In genomic region chr10:92849576-92850090, GRCh38 we compare ENCODE assay signal across 8 cellular contexts. TPM values are rescaled to one million over a fixed set of nuclear protein-coding genes. Genes with fewer than 3 reads are reported as not detected.
DNase-seq lines count a peak whose midpoint lies in the region; ATAC-seq, FAIRE-seq and TF ChIP-seq lines count a peak whose summit lies in the region.

No MANE protein-coding gene starts in this region.

- H3K27me3 ChIP-seq in A673 (replicated peaks; ENCODE audit: insufficient read depth, low read depth, low read length, poor library complexity) (no peaks in the 10 kb centered on the region), lower lobe of right lung (ENCODE audit: low read depth) (no peaks in the 10 kb centered on the region)

- peak overlapping the region; percentile 80 for H3K27ac Mint-ChIP-seq in activated T-helper 2 cell treated with anti-CD3 and anti-CD28 coated beads, Interferon-gamma antibody, Interleukin-2, Interleukin-4, amounts not matched to agents 10 μg/mL and 5 μg/mL and 100 μg/mL, durations not matched to agents 14 hours and 24 hours and 36 hours

- peak overlapping the region; percentile 80 for H3K4me3 Mint-ChIP-seq in activated T-helper 2 cell treated with anti-CD3 and anti-CD28 coated beads, Interferon-gamma antibody, Interleukin-2, Interleukin-4, amounts not matched to agents 10 μg/mL and 5 μg/mL and 100 μg/mL, durations not matched to agents 14 hours and 24 hours and 36 hours (ENCODE audit: low read depth)

- POLR2A ChIA-PET in A673 (lab: Charles Lee; ENCODE audit: low non-redundant PET): no interaction called here

- CTCF ChIA-PET in A673 (lab: Charles Lee): no interaction called here

- H3K4me1 ChIP-seq in A673 (ENCODE audit: insufficient read depth, low read length, poor library complexity, severe bottlenecking) (peaks cover 8% of the 10 kb centered on the region), lower lobe of right lung (peaks cover 30% of the 10 kb centered on the region)

- DNase-seq in A673 (ENCODE audit: low spot score) (no peak), H54 (ENCODE audit: insufficient read length, low spot score) (no peak), lower lobe of right lung (no peak)
- no peak for DNase-seq in activated T-helper 2 cell treated with anti-CD3 and anti-CD28 coated beads, Interferon-gamma antibody, Interleukin-2, Interleukin-4, amounts not matched to agents 10 μg/mL and 5 μg/mL and 100 μg/mL, durations not matched to agents 14 hours and 24 hours and 36 hours (ENCODE audit: low spot score)
- no peak for DNase-seq in stimulated activated CD8-positive, alpha-beta memory T cell treated with anti-CD3 and anti-CD28 coated beads, Interleukin-4, amount 100 ng/mL, for 48 hours

- H3K27me3 Mint-ChIP-seq in activated T-helper 2 cell treated with anti-CD3 and anti-CD28 coated beads, Interferon-gamma antibody, Interleukin-2, Interleukin-4, amounts not matched to agents 10 μg/mL and 5 μg/mL and 100 μg/mL, durations not matched to agents 14 hours and 24 hours and 36 hours (ENCODE audit: low read depth): no peaks in the 10 kb centered on the region

- H3K9me3 Mint-ChIP-seq in activated T-helper 2 cell treated with anti-CD3 and anti-CD28 coated beads, Interferon-gamma antibody, Interleukin-2, Interleukin-4, amounts not matched to agents 10 μg/mL and 5 μg/mL and 100 μg/mL, durations not matched to agents 14 hours and 24 hours and 36 hours: peaks cover 8% of the 10 kb centered on the region

- BruUV-seq in A673 (replicated peaks; lab: Mats Ljungman, UMichigan): TSS peak; percentile 43

- intact Hi-C loops in A673 (cut with micrococcal nuclease; ENCODE audit: unreplicated experiment) (loop anchor here (10.0 kb wide), 1 partner anchor 255 kb away; the partner anchor contains the start of gene KIF11), lower lobe of right lung (cut with DNase I) (no loop called here)
- intact Hi-C loops in activated T-helper 2 cell treated with anti-CD3 and anti-CD28 coated beads, Interferon-gamma antibody, Interleukin-2, Interleukin-4, amounts not matched to agents 10 μg/mL and 5 μg/mL and 100 μg/mL, durations not matched to agents 14 hours and 24 hours and 36 hours (cut with micrococcal nuclease): loop anchor here (5.0 to 10.0 kb wide), 4 partner anchors 33 to 665 kb away; partner anchors contain the start of gene KIF11

- no peaks in the 10 kb centered on the region for H3K36me3 Mint-ChIP-seq in activated T-helper 2 cell treated with anti-CD3 and anti-CD28 coated beads, Interferon-gamma antibody, Interleukin-2, Interleukin-4, amounts not matched to agents 10 μg/mL and 5 μg/mL and 100 μg/mL, durations not matched to agents 14 hours and 24 hours and 36 hours (ENCODE audit: low read depth)

- H3K9me3 ChIP-seq in A673 (ENCODE audit: low read depth, low read length, poor library complexity, severe bottlenecking) (no peaks in the 10 kb centered on the region), lower lobe of right lung (no peaks in the 10 kb centered on the region)

- TF ChIP-seq CTCF in A673 (conservative IDR thresholded peaks at IDR 0.05; ENCODE audit: low read depth, low read length): no peak
- TF ChIP-seq CTCF in lower lobe of right lung (IDR thresholded peaks at IDR 0.05): no peak

- no peaks in the 10 kb centered on the region for H3K36me3 ChIP-seq in A673 (ENCODE audit: insufficient read depth, low read length, poor library complexity, severe bottlenecking)
- H3K36me3 ChIP-seq in lower lobe of right lung: no peaks in the 10 kb centered on the region

- TF ChIP-seq POLR2A in H54 (IDR thresholded peaks at IDR 0.05; ENCODE audit: low read depth, low read length): no peak

- FAIRE-seq in H54 (lab: Jason Lieb, UNC): peak; percentile 57

- H3K27ac ChIP-seq in A673 (ENCODE audit: low read depth, low read length, poor library complexity, severe bottlenecking) (peak overlapping the region; percentile 93), lower lobe of right lung (peak overlapping the region; percentile 91)

- ATAC-seq in lower lobe of right lung (no peak), GM21723 (IDR thresholded peaks at IDR 0.05; ENCODE audit: unreplicated experiment) (no peak), HG03378 (IDR thresholded peaks at IDR 0.05; ENCODE audit: unreplicated experiment) (no peak), GM21381 (IDR thresholded peaks at IDR 0.05; ENCODE audit: unreplicated experiment) (no peak)

- peaks cover 42% of the 10 kb centered on the region for H3K4me1 Mint-ChIP-seq in activated T-helper 2 cell treated with anti-CD3 and anti-CD28 coated beads, Interferon-gamma antibody, Interleukin-2, Interleukin-4, amounts not matched to agents 10 μg/mL and 5 μg/mL and 100 μg/mL, durations not matched to agents 14 hours and 24 hours and 36 hours (ENCODE audit: low read depth)

- peak overlapping the region; percentile 84 for H3K4me3 ChIP-seq in A673 (ENCODE audit: low read depth, low read length, poor library complexity, severe bottlenecking)
- peak overlapping the region; percentile 97 for H3K4me3 ChIP-seq in lower lobe of right lung

RNA-seq across cellular contexts. Expression of gene EXOC6, which starts 1.3 kb away (rescaled TPM):
- total RNA-seq in A673 (2021) (32.6 and 35.0 TPM in 2 replicates), lower lobe of right lung (19.6 TPM)
- total RNA-seq in activated T-helper 2 cell treated with anti-CD3 and anti-CD28 coated beads, Interferon-gamma antibody, Interleukin-2, Interleukin-4, amounts not matched to agents 10 μg/mL and 5 μg/mL and 100 μg/mL, durations not matched to agents 14 hours and 24 hours and 36 hours: 12.4 and 12.5 TPM in 2 replicates
